ENCODE assay signal across 10 cellular contexts in the genomic region with DNA sequence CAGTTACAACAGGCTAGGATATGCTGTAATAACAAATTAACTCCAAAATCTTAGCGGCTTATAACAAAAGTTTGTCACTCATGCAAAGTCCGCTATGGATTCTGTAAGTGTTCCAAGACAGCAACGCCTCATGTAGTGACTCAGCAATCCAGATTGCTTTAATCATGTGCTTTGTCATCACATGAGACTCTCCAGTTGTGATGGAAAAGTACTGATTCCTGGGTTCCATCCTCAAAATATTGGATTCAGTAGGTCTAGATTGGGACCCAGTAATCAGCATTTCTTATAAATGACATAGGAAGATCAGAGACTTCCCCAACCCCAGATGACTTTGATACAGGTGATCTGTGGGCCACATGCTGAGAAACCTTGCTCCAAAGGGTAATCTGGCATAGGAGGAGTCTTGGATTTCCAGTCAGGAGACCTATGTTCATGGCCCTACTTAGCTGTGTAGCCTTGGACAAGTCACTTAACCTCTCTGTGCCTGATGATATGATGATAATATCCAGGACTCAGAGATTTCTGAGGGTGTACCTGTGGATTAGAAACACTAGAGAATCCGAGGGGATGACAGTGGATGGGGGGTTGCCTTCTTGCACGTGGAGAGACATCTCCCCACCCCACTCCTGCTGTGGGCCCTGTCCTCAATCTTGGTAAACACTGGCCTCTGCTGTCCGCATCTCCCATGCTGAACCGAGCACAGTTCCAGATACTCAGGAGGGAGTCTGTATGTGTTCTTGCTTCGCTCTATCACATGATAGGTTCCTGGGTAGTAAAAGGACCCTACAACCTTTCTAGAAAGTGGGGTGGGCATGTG.
DNase-seq lines count a peak whose midpoint lies in the region; ATAC-seq and TF ChIP-seq lines count a peak whose summit lies in the region.
"Had no signal": no experiment of that assay in that cellular context is flagged by ENCODE, and none has a peak within 500 bp of the region (broad histone marks: within the 10 kb centered on the region; RNA-seq: fewer than 3 reads in every experiment).

No MANE protein-coding gene starts in this region.

- CTCF ChIA-PET in PC-3 (lab: Charles Lee) = no interaction called here

- H3K27ac ChIP-seq in PC-3 (ENCODE audit: low read length) (no peak overlapping the region), sigmoid colon (no peak overlapping the region)

- no peaks in the 10 kb centered on the region for H3K4me1 Mint-ChIP-seq in activated CD4-positive, alpha-beta T cell treated with anti-CD3 and anti-CD28 coated beads, Interleukin-2, amount 10 ng/mL, durations not matched to agents 24 days and 14 days

- no peaks in the 10 kb centered on the region for H3K36me3 ChIP-seq in PC-3 (ENCODE audit: low read depth, low read length)
- no peaks in the 10 kb centered on the region for H3K36me3 ChIP-seq in sigmoid colon
- H3K36me3 ChIP-seq: adrenal gland had no signal

- intact Hi-C loops in PC-3 (cut with micrococcal nuclease) (no loop called here), sigmoid colon (cut with DNase I) (no loop called here)
- intact Hi-C loops in activated CD4-positive, alpha-beta T cell treated with anti-CD3 and anti-CD28 coated beads, Interleukin-2, amount 10 ng/mL, durations not matched to agents 24 days and 14 days (cut with micrococcal nuclease) = no loop called here

- H3F3A ChIP-seq in PC-3 (ENCODE audit: low read length, unreplicated experiment) = no peaks in the 10 kb centered on the region

- H3K4me1 ChIP-seq in PC-3 (ENCODE audit: insufficient read depth, low read length) (peaks cover 13% of the 10 kb centered on the region), sigmoid colon (no peaks in the 10 kb centered on the region)

- TF ChIP-seq CTCF in PC-3 (conservative IDR thresholded peaks at IDR 0.05; ENCODE audit: low read depth, low read length) (no peak), sigmoid colon (IDR thresholded peaks at IDR 0.05) (no peak)

- no peaks in the 10 kb centered on the region for H4K20me1 ChIP-seq in PC-3 (ENCODE audit: low read length)

- H2AFZ ChIP-seq in PC-3 (ENCODE audit: low read length) = no peak overlapping the region

- ATAC-seq in PC-3 (no peak), esophagus mucosa (peak; percentile 39)

- no peaks in the 10 kb centered on the region for H3K9me3 ChIP-seq in PC-3 (ENCODE audit: low read length)
- no peaks in the 10 kb centered on the region for H3K9me3 ChIP-seq in sigmoid colon
- H3K9me3 ChIP-seq: adrenal gland had no signal

- H3K36me3 Mint-ChIP-seq in activated CD4-positive, alpha-beta T cell treated with anti-CD3 and anti-CD28 coated beads, Interleukin-2, amount 10 ng/mL, durations not matched to agents 24 days and 14 days (ENCODE audit: low read depth) = no peaks in the 10 kb centered on the region

- no TSS peak for BruUV-seq in PC-3 (replicated peaks; lab: Mats Ljungman, UMichigan)

- no peaks in the 10 kb centered on the region for H3K27me3 Mint-ChIP-seq in activated CD4-positive, alpha-beta T cell treated with anti-CD3 and anti-CD28 coated beads, Interleukin-2, amount 10 ng/mL, durations not matched to agents 24 days and 14 days

- no peak overlapping the region for H3K4me2 ChIP-seq in PC-3 (ENCODE audit: low read length)

- POLR2A ChIA-PET in PC-3 (lab: Charles Lee; ENCODE audit: unreplicated experiment) = no interaction called here

- no peak for TF ChIP-seq POLR2A in sigmoid colon (IDR thresholded peaks at IDR 0.05)

- H3K4me3 ChIP-seq in PC-3 (ENCODE audit: low read length) = no peak overlapping the region
- no peak overlapping the region for H3K4me3 ChIP-seq in sigmoid colon
- H3K4me3 ChIP-seq: adrenal gland had no signal

- 65 to 82% methylated on average over 8 of the region's 8 CpGs for WGBS in sigmoid colon, 2 donors

- no peak overlapping the region for H3K4me3 Mint-ChIP-seq in activated CD4-positive, alpha-beta T cell treated with anti-CD3 and anti-CD28 coated beads, Interleukin-2, amount 10 ng/mL, durations not matched to agents 24 days and 14 days

- no peaks in the 10 kb centered on the region for H3K79me2 ChIP-seq in PC-3 (ENCODE audit: low read length)

- H3K27ac Mint-ChIP-seq in activated CD4-positive, alpha-beta T cell treated with anti-CD3 and anti-CD28 coated beads, Interleukin-2, amount 10 ng/mL, durations not matched to agents 24 days and 14 days = no peak overlapping the region

- DNase-seq in GM04503 (ENCODE audit: low read depth) = peak; percentile 65
- peak; percentile 45 for DNase-seq in PC-3
- peak; percentile 55 for DNase-seq in sigmoid colon
- DNase-seq in activated CD4-positive, alpha-beta T cell treated with anti-CD3 and anti-CD28 coated beads, Interleukin-2, amount 10 ng/mL, durations not matched to agents 24 days and 14 days = no peak
- DNase-seq in T-helper 1 cell = no peak
- no peak for DNase-seq in activated CD8-positive, alpha-beta memory T cell treated with anti-CD3 and anti-CD28 coated beads, Interleukin-2, amount 50 U/mL, for 48 hours
- DNase-seq: adrenal gland; NCI-H1105; stimulated activated CD4-positive, alpha-beta T cell treated with anti-CD3 and anti-CD28 coated beads, Interleukin-1b, Interleukin-23, amount 100 ng/mL, for 48 hours had no signal

- H3K9ac ChIP-seq in PC-3 (ENCODE audit: low read length) = no peak overlapping the region

- H3K27me3 ChIP-seq in PC-3 (ENCODE audit: low read length) (no peaks in the 10 kb centered on the region), sigmoid colon (no peaks in the 10 kb centered on the region)
- H3K27me3 ChIP-seq: adrenal gland had no signal

- no peak for TF ChIP-seq EP300 in sigmoid colon (IDR thresholded peaks at IDR 0.05)

- no peaks in the 10 kb centered on the region for H3K9me2 ChIP-seq in PC-3 (replicated peaks; ENCODE audit: low read length)

- H3K9me3 Mint-ChIP-seq in activated CD4-positive, alpha-beta T cell treated with anti-CD3 and anti-CD28 coated beads, Interleukin-2, amount 10 ng/mL, durations not matched to agents 24 days and 14 days = no peaks in the 10 kb centered on the region

Comparison
In these comparisons a context has a peak if more than half of its experiments do, and no peak if none do; other contexts are left out.
1. DNase-seq: peak in GM04503 (single experiment), PC-3 (single experiment) and sigmoid colon (single experiment); none in activated CD4-positive, alpha-beta T cell treated with anti-CD3 and anti-CD28 coated beads, Interleukin-2, amount 10 ng/mL, durations not matched to agents 24 days and 14 days (single experiment), T-helper 1 cell (0 of 5) and activated CD8-positive, alpha-beta memory T cell treated with anti-CD3 and anti-CD28 coated beads, Interleukin-2, amount 50 U/mL, for 48 hours (single experiment).